8 cellular contexts compared by ENCODE assay signal in the genomic region with DNA sequence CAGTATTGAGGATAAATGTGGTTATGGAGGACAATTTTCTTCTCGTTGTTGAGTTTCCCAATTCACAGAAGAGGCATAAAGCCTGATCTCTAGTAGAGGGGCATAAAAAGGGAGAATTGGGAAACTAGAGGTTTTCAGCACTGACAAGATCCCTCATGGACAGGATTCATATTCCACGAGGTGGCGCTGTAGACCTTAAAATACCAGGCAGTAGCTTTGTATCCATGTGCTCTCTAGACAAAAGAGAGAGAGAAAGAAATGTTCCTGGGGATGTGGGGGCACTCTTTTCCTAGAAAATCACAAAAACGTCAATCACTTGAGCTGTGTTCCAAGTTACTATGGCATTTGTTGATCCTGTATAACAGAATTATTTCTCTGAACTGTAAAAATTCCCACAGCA.
DNase-seq lines count a peak whose midpoint lies in the region; ATAC-seq, FAIRE-seq and TF ChIP-seq lines count a peak whose summit lies in the region.

No MANE protein-coding gene starts in this region.

- H3K27me3 ChIP-seq in cardiac muscle cell (no peaks in the 10 kb centered on the region), heart left ventricle (no peaks in the 10 kb centered on the region), brain microvascular endothelial cell (replicated peaks) (no peaks in the 10 kb centered on the region), small intestine (ENCODE audit: control insufficient read depth in 2 of 2, insufficient read depth in 2 of 2, low read length in 2 of 2) (no peaks in the 10 kb centered on the region)

- no peaks in the 10 kb centered on the region for H3K9me3 ChIP-seq in cardiac muscle cell (ENCODE audit: low read depth)
- peaks cover 0 to 54% (median 5%) of the 10 kb centered on the region in 12 donors for H3K9me3 ChIP-seq in heart left ventricle
- no peaks in the 10 kb centered on the region for H3K9me3 ChIP-seq in small intestine (ENCODE audit: control insufficient read depth, low read depth)

- peak; percentile 20 to 62 for DNase-seq in cardiac muscle cell (ENCODE audit: low read depth in 1 of 2, low spot score in 1 of 2)
- DNase-seq in heart left ventricle = no peak
- peak; percentile 62 for DNase-seq in NAMALWA (ENCODE audit: low spot score)
- DNase-seq in brain microvascular endothelial cell = peak; percentile 36
- DNase-seq in small intestine = peak; percentile 1
- DNase-seq in lower leg skin (ENCODE audit: low spot score in 2 of 2) = no peak
- DNase-seq in H4 (ENCODE audit: low spot score) = no peak
- DNase-seq in NCI-H187 (lab: John Stamatoyannopoulos, UW) = no peak

- FAIRE-seq in small intestine (lab: Jason Lieb, UNC) = no peak

- H3K4me3 ChIP-seq in cardiac muscle cell (no peak overlapping the region), heart left ventricle (no peak overlapping the region), brain microvascular endothelial cell (ENCODE audit: low read depth, low read length) (no peak overlapping the region), small intestine (ENCODE audit: low read depth in 1 of 2, low read length in 2 of 2) (no peak overlapping the region), lower leg skin (ENCODE audit: low read depth, poor library complexity, severe bottlenecking) (no peak overlapping the region)

- ATAC-seq in heart left ventricle = no peak

- TF ChIP-seq POLR2A in heart left ventricle (IDR thresholded peaks at IDR 0.05) (no peak), lower leg skin (IDR thresholded peaks at IDR 0.05) (no peak)

- WGBS in heart left ventricle, 4 donors = 7 to 17% (median 13%) methylated on average over 4 of the region's 4 CpGs
- WGBS in small intestine, 3 donors = 13 to 14% (median 14%) methylated on average over 4 of the region's 4 CpGs
- 11 to 13% methylated on average over 4 of the region's 4 CpGs for WGBS in lower leg skin, 2 donors

- H3K4me1 ChIP-seq in cardiac muscle cell (ENCODE audit: low read depth) = no peaks in the 10 kb centered on the region
- H3K4me1 ChIP-seq in heart left ventricle = no peaks in the 10 kb centered on the region
- H3K4me1 ChIP-seq in small intestine (ENCODE audit: control insufficient read depth in 2 of 2, insufficient read depth in 1 of 2, low read depth in 1 of 2, low read length in 1 of 2) = no peaks in the 10 kb centered on the region

- in situ Hi-C loops in brain microvascular endothelial cell (cut with HindIII; ENCODE audit: low pct_ligation_motif_present, low sequenced_read_pairs) = no loop called here

- TF ChIP-seq CTCF in cardiac muscle cell (IDR thresholded peaks at IDR 0.05; ENCODE audit: low read depth, low read length) (no peak), heart left ventricle (IDR thresholded peaks at IDR 0.05) (no peak), brain microvascular endothelial cell (IDR thresholded peaks at IDR 0.05; ENCODE audit: low read depth, low read length, missing control alignments) (peak; percentile 28), lower leg skin (IDR thresholded peaks at IDR 0.05) (no peak)

- intact Hi-C loops in heart left ventricle (cut with DNase I) = no loop called here
- intact Hi-C loops in lower leg skin (cut with DNase I; ENCODE audit: low total_unique reads) = no loop called here

- H3K36me3 ChIP-seq in cardiac muscle cell (no peaks in the 10 kb centered on the region), heart left ventricle (no peaks in the 10 kb centered on the region), brain microvascular endothelial cell (replicated peaks) (no peaks in the 10 kb centered on the region), small intestine (ENCODE audit: control insufficient read depth in 2 of 2, insufficient read depth in 2 of 2, low read length in 2 of 2) (no peaks in the 10 kb centered on the region)

- no peak overlapping the region for H3K27ac ChIP-seq in cardiac muscle cell
- no peak overlapping the region for H3K27ac ChIP-seq in heart left ventricle
- no peak overlapping the region for H3K27ac ChIP-seq in brain microvascular endothelial cell
- no peak overlapping the region for H3K27ac ChIP-seq in small intestine (ENCODE audit: low read depth in 1 of 2, low read length in 1 of 2)

Comparison
In these comparisons a context has a peak if more than half of its experiments do, and no peak if none do; other contexts are left out.
1. DNase-seq: peak in cardiac muscle cell (2 of 2), NAMALWA (single experiment), brain microvascular endothelial cell (single experiment) and small intestine (single experiment); none in heart left ventricle (0 of 5), lower leg skin (0 of 2), H4 (single experiment) and NCI-H187 (0 of 2).